Comparison of ENCODE assay signal across 8 cellular contexts in the genomic region with DNA sequence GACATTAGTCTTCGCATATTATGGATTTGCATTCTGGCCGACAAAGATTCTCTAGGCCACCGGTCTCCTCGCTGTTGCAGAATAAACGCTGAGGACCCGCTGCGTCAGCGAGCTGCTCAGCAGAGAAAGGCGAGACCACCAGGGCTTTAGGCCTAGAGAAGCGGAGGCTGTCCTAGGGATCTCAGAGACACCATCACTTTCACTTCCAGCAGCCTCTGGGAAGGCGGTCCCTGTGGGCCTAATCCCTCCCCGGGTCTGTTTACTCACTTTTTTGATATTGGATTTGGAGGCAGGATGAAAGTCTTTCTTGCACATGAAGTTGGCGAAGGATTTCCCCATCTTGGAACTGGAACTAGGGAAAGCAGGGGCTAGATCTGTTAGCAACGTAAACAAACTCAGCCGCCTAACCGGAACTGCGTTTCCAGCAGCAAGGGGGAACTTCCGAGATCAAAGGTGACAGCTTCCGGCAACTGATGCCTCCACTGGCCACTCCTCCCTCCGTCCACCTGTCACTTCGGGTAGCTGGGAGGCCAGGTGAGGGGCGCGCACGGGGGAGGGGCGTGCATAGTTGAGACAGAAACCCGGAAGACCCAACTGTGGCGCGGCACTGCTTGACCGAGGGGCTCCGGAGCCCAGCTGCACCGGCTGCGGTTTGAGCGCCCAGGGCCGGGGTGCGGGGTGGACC. TPM values are rescaled to one million over a fixed set of nuclear protein-coding genes. Genes with fewer than 3 reads are reported as not detected.
A peak's percentile ranks its signal among the peaks of the same experiment; 100 is the strongest.
DNase-seq lines count a peak whose midpoint lies in the region; ATAC-seq and TF ChIP-seq lines count a peak whose summit lies in the region.

A gene with protein sequence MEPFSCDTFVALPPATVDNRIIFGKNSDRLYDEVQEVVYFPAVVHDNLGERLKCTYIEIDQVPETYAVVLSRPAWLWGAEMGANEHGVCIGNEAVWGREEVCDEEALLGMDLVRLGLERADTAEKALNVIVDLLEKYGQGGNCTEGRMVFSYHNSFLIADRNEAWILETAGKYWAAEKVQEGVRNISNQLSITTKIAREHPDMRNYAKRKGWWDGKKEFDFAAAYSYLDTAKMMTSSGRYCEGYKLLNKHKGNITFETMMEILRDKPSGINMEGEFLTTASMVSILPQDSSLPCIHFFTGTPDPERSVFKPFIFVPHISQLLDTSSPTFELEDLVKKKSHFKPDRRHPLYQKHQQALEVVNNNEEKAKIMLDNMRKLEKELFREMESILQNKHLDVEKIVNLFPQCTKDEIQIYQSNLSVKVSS (plus strand): TSS at position 447 of the 685 bp plus-strand sequence. CDS start 2,554 bp downstream, outside the sequence.

- peak; percentile 57 for TF ChIP-seq EP300 in esophagus muscularis mucosa (IDR thresholded peaks at IDR 0.05)

- H3K27ac Mint-ChIP-seq in IgD-negative memory B cell = peak within 1 kb of the TSS; percentile 96 to 100 (median 100)

- TF ChIP-seq CTCF in esophagus muscularis mucosa (IDR thresholded peaks at IDR 0.05) = peak in 1 of 3 experiments; percentile 2

- no peaks in the 10 kb centered on the region for H3K9me3 Mint-ChIP-seq in IgD-negative memory B cell

- no peaks in the 10 kb centered on the region for H3K27me3 ChIP-seq in esophagus muscularis mucosa
- no peaks in the 10 kb centered on the region for H3K27me3 ChIP-seq in muscle layer of duodenum (ENCODE audit: low read depth, low read length)

- DNase-seq in DMS153 treated with DMSO at 0.1 percent for 48 hours (lab: John Stamatoyannopoulos, UW; ENCODE audit: unreplicated experiment) = peak; percentile 75
- DNase-seq in activated T-cell treated with anti-CD3 and anti-CD28 coated beads, Interleukin-2, amount 50 U/mL, for 48 hours = peak; percentile 74 to 81
- peak; percentile 95 for DNase-seq in esophagus muscularis mucosa (ENCODE audit: extremely low spot score)
- DNase-seq in stimulated activated CD8-positive, alpha-beta memory T cell treated with anti-CD3 and anti-CD28 coated beads, Interleukin-7, amount 100 ng/mL, for 4 hours (ENCODE audit: low read depth in 2 of 2) = peak; percentile 62 to 66

- peak within 1 kb of the TSS; percentile 76 to 88 (median 86) for H3K27ac ChIP-seq in esophagus muscularis mucosa (replicated peaks in 1 of 4)
- peak within 1 kb of the TSS; percentile 97 for H3K27ac ChIP-seq in muscle layer of duodenum (ENCODE audit: low read length)

- H3K4me3 ChIP-seq in esophagus muscularis mucosa (peak within 1 kb of the TSS; percentile 75 to 83 (median 80)), muscle layer of duodenum (ENCODE audit: low read depth in 1 of 2, low read length in 2 of 2) (peak within 1 kb of the TSS; percentile 93 to 97)

- H3K27me3 Mint-ChIP-seq in IgD-negative memory B cell = no peaks in the 10 kb centered on the region

- H3K9me3 ChIP-seq in esophagus muscularis mucosa (no peaks in the 10 kb centered on the region), muscle layer of duodenum (ENCODE audit: control insufficient read depth in 1 of 2, low read length in 2 of 2) (no peaks in the 10 kb centered on the region)

- H3K36me3 Mint-ChIP-seq in IgD-negative memory B cell = peaks cover 11% of the 10 kb centered on the region

- peak; percentile 97 for ATAC-seq in GM21529 (IDR thresholded peaks at IDR 0.05; ENCODE audit: unreplicated experiment)

- H3K4me1 Mint-ChIP-seq in IgD-negative memory B cell = peaks cover 28 to 49% (median 37%) of the 10 kb centered on the region in 3 donors

- TF ChIP-seq POLR2A in esophagus muscularis mucosa (IDR thresholded peaks at IDR 0.05; ENCODE audit: low read depth) = no peak

- 1% methylated on average over 23 of the region's 35 CpGs for WGBS in esophagus muscularis mucosa

- peak within 1 kb of the TSS; percentile 98 to 99 (median 99) for H3K4me3 Mint-ChIP-seq in IgD-negative memory B cell

- intact Hi-C loops in esophagus muscularis mucosa (cut with DNase I) = no loop called here

- peaks cover 0 to 19% (median 11%) of the 10 kb centered on the region in 4 donors for H3K36me3 ChIP-seq in esophagus muscularis mucosa
- H3K36me3 ChIP-seq in muscle layer of duodenum (ENCODE audit: control insufficient read depth in 1 of 2, insufficient read depth in 2 of 2, low read length in 2 of 2) = peaks cover 0 to 3% of the 10 kb centered on the region in 2 donors

- H3K4me1 ChIP-seq in esophagus muscularis mucosa = peaks cover 33 to 43% (median 37%) of the 10 kb centered on the region in 4 donors
- H3K4me1 ChIP-seq in muscle layer of duodenum (ENCODE audit: control insufficient read depth in 1 of 2, insufficient read depth in 2 of 2, low read length in 2 of 2) = peaks cover 6 to 30% of the 10 kb centered on the region in 2 donors

TF ChIP-seq in PFSK-1, 5 proteins besides CTCF, POLR2A, EP300 and RAD21:
- TF ChIP-seq FOXP2 (optimal IDR thresholded peaks at IDR 0.05; ENCODE audit: borderline replicate concordance, extremely low read depth, extremely low read length, insufficient read depth) = peak; percentile 71
- TF ChIP-seq SIN3A (IDR thresholded peaks at IDR 0.05; ENCODE audit: borderline replicate concordance, insufficient read depth, low read length) = peak; percentile 47; the same call in 1 of the 2 replicates
- peak; percentile 67 for TF ChIP-seq POLR2AphosphoS5 (IDR thresholded peaks at IDR 0.05; ENCODE audit: low read depth, low read length)
- TF ChIP-seq, protein P1, sequence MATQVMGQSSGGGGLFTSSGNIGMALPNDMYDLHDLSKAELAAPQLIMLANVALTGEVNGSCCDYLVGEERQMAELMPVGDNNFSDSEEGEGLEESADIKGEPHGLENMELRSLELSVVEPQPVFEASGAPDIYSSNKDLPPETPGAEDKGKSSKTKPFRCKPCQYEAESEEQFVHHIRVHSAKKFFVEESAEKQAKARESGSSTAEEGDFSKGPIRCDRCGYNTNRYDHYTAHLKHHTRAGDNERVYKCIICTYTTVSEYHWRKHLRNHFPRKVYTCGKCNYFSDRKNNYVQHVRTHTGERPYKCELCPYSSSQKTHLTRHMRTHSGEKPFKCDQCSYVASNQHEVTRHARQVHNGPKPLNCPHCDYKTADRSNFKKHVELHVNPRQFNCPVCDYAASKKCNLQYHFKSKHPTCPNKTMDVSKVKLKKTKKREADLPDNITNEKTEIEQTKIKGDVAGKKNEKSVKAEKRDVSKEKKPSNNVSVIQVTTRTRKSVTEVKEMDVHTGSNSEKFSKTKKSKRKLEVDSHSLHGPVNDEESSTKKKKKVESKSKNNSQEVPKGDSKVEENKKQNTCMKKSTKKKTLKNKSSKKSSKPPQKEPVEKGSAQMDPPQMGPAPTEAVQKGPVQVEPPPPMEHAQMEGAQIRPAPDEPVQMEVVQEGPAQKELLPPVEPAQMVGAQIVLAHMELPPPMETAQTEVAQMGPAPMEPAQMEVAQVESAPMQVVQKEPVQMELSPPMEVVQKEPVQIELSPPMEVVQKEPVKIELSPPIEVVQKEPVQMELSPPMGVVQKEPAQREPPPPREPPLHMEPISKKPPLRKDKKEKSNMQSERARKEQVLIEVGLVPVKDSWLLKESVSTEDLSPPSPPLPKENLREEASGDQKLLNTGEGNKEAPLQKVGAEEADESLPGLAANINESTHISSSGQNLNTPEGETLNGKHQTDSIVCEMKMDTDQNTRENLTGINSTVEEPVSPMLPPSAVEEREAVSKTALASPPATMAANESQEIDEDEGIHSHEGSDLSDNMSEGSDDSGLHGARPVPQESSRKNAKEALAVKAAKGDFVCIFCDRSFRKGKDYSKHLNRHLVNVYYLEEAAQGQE (IDR thresholded peaks at IDR 0.05; ENCODE audit: insufficient read depth in 1 of 2, low read depth in 2 of 2, low read length in 2 of 2) = peak in 1 of 2 experiments; percentile 35; a peak in 1 of 4 replicates
- peak; percentile 84; the same call in 1 of the 2 replicates for TF ChIP-seq TAF1 (IDR thresholded peaks at IDR 0.05; ENCODE audit: borderline replicate concordance, insufficient read depth, low read length)
TF ChIP-seq in PFSK-1: peak in this region for 5.

RNA-seq across cellular contexts. Expression of the gene that starts here (rescaled TPM):
- 8.1 TPM for polyA plus RNA-seq in IgD-negative memory B cell
- 12.5 TPM for polyA plus RNA-seq in PFSK-1 (2012; ENCODE audit: insufficient read length, low read depth)
- total RNA-seq in esophagus muscularis mucosa = 10 to 100 TPM; 14.5 to 27.7 (median 20.4) TPM

Comparison
In these comparisons a context has a peak if more than half of its experiments do, and no peak if none do; other contexts are left out.
1. Peak in every context shown above with its lines: DNase-seq, ATAC-seq, H3K4me3 ChIP-seq and H3K27ac ChIP-seq.